In genomic region chr18:13136689-13137040, GRCh38 we compare ENCODE assay signal across 8 cellular contexts.
DNase-seq lines count a peak whose midpoint lies in the region; ATAC-seq, FAIRE-seq and TF ChIP-seq lines count a peak whose summit lies in the region.

No MANE protein-coding gene starts in this region.

- H3K27me3 ChIP-seq in CD8-positive, alpha-beta T cell (ENCODE audit: insufficient read depth, low read length) = no peaks in the 10 kb centered on the region
- H3K27me3 ChIP-seq in SJSA1 (replicated peaks) (peaks cover 15% of the 10 kb centered on the region), neutrophil (peaks cover 37% of the 10 kb centered on the region)

- H3K9me3 Mint-ChIP-seq in CD8-positive, alpha-beta T cell = no peaks in the 10 kb centered on the region

- FAIRE-seq in GM12892 (lab: Jason Lieb, UNC) = no peak

- DNase-seq in CD8-positive, alpha-beta T cell = peak in 2 of 7 experiments; percentile 16 to 70
- peak in 1 of 2 experiments; percentile 39 for DNase-seq in SJSA1 (ENCODE audit: low read depth in 1 of 2, low spot score in 2 of 2)
- DNase-seq in fibroblast of villous mesenchyme (ENCODE audit: low read depth) = peak; percentile 16
- DNase-seq in GM12892 (ENCODE audit: insufficient read length) = no peak
- DNase-seq in GM10266 (ENCODE audit: extremely low spot score) = no peak

- TF ChIP-seq CTCF in CD8-positive, alpha-beta T cell (IDR thresholded peaks at IDR 0.05) = no peak
- no peak for TF ChIP-seq CTCF in fibroblast of villous mesenchyme (IDR thresholded peaks at IDR 0.05; ENCODE audit: insufficient read depth, low read depth, low read length)
- no peak for TF ChIP-seq CTCF in neutrophil (IDR thresholded peaks at IDR 0.05)
- no peak for TF ChIP-seq CTCF in GM10266 (IDR thresholded peaks at IDR 0.05; ENCODE audit: control insufficient read depth, insufficient read depth, low read depth, missing control alignments)

- peak overlapping the region; percentile 94 for H3K4me3 Mint-ChIP-seq in CD8-positive, alpha-beta T cell

- no peaks in the 10 kb centered on the region for H3K9me3 ChIP-seq in CD8-positive, alpha-beta T cell (ENCODE audit: low read length)
- H3K9me3 ChIP-seq in SJSA1 (replicated peaks) (no peaks in the 10 kb centered on the region), neutrophil (no peaks in the 10 kb centered on the region)

- CTCF ChIA-PET in CD8-positive, alpha-beta T cell (lab: Charles Lee) = interaction anchor here (1.8 kb wide), 1 partner anchor 23 kb away, joined by 8 read pairs; no protein-coding TSS in a partner anchor

- H3K27ac Mint-ChIP-seq in CD8-positive, alpha-beta T cell = peak overlapping the region; percentile 91

- intact Hi-C loops in CD8-positive, alpha-beta T cell (cut with DNase I, micrococcal nuclease) = loop anchor here (1.0 to 5.0 kb wide), 9 partner anchors 144 to 1284 kb away; partner anchors contain the start of genes PTPN2 (in 2 of the 2), CEP192 (in 1 of the 2), CHMP1B (in 1 of the 2) and FAM210A (in 1 of the 2)

- peak overlapping the region; percentile 87 for H3K27ac ChIP-seq in CD8-positive, alpha-beta T cell (ENCODE audit: low read depth, low read length)
- H3K27ac ChIP-seq in SJSA1 = no peak overlapping the region
- peak overlapping the region; percentile 15 for H3K27ac ChIP-seq in neutrophil

- H3K4me1 Mint-ChIP-seq in CD8-positive, alpha-beta T cell (ENCODE audit: low read depth) = peaks cover 28% of the 10 kb centered on the region

- H3K4me3 ChIP-seq in CD8-positive, alpha-beta T cell (ENCODE audit: low read depth, low read length) = peak overlapping the region; percentile 98
- peak overlapping the region; percentile 49 for H3K4me3 ChIP-seq in SJSA1
- peak overlapping the region; percentile 68 for H3K4me3 ChIP-seq in fibroblast of villous mesenchyme (ENCODE audit: low read depth, low read length)
- peak overlapping the region; percentile 72 to 73 for H3K4me3 ChIP-seq in neutrophil (ENCODE audit: low read depth in 1 of 2, low read length in 1 of 2)

- H3K27me3 Mint-ChIP-seq in CD8-positive, alpha-beta T cell (ENCODE audit: low read depth) = no peaks in the 10 kb centered on the region

- POLR2A ChIA-PET in CD8-positive, alpha-beta T cell (lab: Charles Lee) = interaction anchor here (0.8 to 1.5 kb wide), 9 partner anchors 12 to 401 kb away, joined by 3 to 8 read pairs (median 5); partner anchors contain the start of genes CEP192, PTPN2 and SEH1L

- peaks cover 20% of the 10 kb centered on the region for H3K4me1 ChIP-seq in CD8-positive, alpha-beta T cell (ENCODE audit: insufficient read depth, low read length)
- H3K4me1 ChIP-seq in SJSA1 (replicated peaks) (peaks cover 22% of the 10 kb centered on the region), neutrophil (ENCODE audit: control insufficient read depth in 1 of 2, insufficient read depth in 1 of 2, low read depth in 1 of 2, low read length in 1 of 2) (peaks cover 20 to 23% of the 10 kb centered on the region in 2 experiments)

- no peaks in the 10 kb centered on the region for H3K36me3 ChIP-seq in CD8-positive, alpha-beta T cell (ENCODE audit: insufficient read depth, low read length)
- H3K36me3 ChIP-seq in SJSA1 (no peaks in the 10 kb centered on the region), neutrophil (no peaks in the 10 kb centered on the region)

- H3K36me3 Mint-ChIP-seq in CD8-positive, alpha-beta T cell = peaks cover 6% of the 10 kb centered on the region

- no peak for TF ChIP-seq POLR2A in GM12892 (IDR thresholded peaks at IDR 0.05; ENCODE audit: low read depth, low read length)

- peak; percentile 5 for ATAC-seq in CD8-positive, alpha-beta T cell
- ATAC-seq in GM21528 (IDR thresholded peaks at IDR 0.05; ENCODE audit: low FRiP score, unreplicated experiment) = peak; percentile 23
- no peak for ATAC-seq in GM21825 (IDR thresholded peaks at IDR 0.05; ENCODE audit: unreplicated experiment)
